Comparison of ENCODE assay signal across 10 cellular contexts in genomic region chr5:158414780-158415179, GRCh38.
DNase-seq lines count a peak whose midpoint lies in the region; TF ChIP-seq lines count a peak whose summit lies in the region.
"Had no signal": no experiment of that assay in that cellular context is flagged by ENCODE, and none has a peak within 500 bp of the region (broad histone marks: within the 10 kb centered on the region; RNA-seq: fewer than 3 reads in every experiment).

No MANE protein-coding gene starts in this region.

- no peak overlapping the region for H3K4ac ChIP-seq in neuronal stem cell (ENCODE audit: low read length)

- H3K4me3 ChIP-seq in astrocyte of the spinal cord (ENCODE audit: low read depth, low read length): no peak overlapping the region
- no peak overlapping the region for H3K4me3 ChIP-seq in skeletal muscle satellite cell (ENCODE audit: low read length)
- no peak overlapping the region for H3K4me3 ChIP-seq in spleen
- no peak overlapping the region for H3K4me3 ChIP-seq in neuronal stem cell (ENCODE audit: low read length in 2 of 2)

- no peak for TF ChIP-seq POLR2A in spleen (IDR thresholded peaks at IDR 0.05)

- H3K27me3 ChIP-seq in skeletal muscle satellite cell (ENCODE audit: control insufficient read depth, insufficient read depth, low read length) (no peaks in the 10 kb centered on the region), spleen (replicated peaks in 1 of 7) (no peaks in the 10 kb centered on the region), neuronal stem cell (ENCODE audit: control insufficient read depth in 3 of 3, insufficient read depth in 3 of 3, low read depth in 1 of 3, low read length in 3 of 3) (no peaks in the 10 kb centered on the region)

- H3K27ac ChIP-seq in spleen (no peak overlapping the region), neuronal stem cell (replicated peaks; ENCODE audit: low read length) (no peak overlapping the region)

- no peak overlapping the region for H2BK12ac ChIP-seq in neuronal stem cell (ENCODE audit: low read length)

- H3K18ac ChIP-seq in neuronal stem cell (ENCODE audit: low read length): no peak overlapping the region

- no peaks in the 10 kb centered on the region for H3K79me1 ChIP-seq in neuronal stem cell (ENCODE audit: low read depth, low read length)

- no peak overlapping the region for H2AFZ ChIP-seq in neuronal stem cell (ENCODE audit: low read length)

- TF ChIP-seq CTCF in astrocyte of the spinal cord (IDR thresholded peaks at IDR 0.05; ENCODE audit: low read depth, low read length) (no peak), spleen (IDR thresholded peaks at IDR 0.05 in 8 of 11, conservative IDR thresholded peaks at IDR 0.05 in 3 of 11) (no peak)

- H3K4me1 ChIP-seq in skeletal muscle satellite cell (ENCODE audit: control insufficient read depth, insufficient read depth, low read length): peaks cover 16% of the 10 kb centered on the region
- H3K4me1 ChIP-seq in spleen: peaks cover 0 to 19% (median 5%) of the 10 kb centered on the region in 6 donors
- H3K4me1 ChIP-seq in neuronal stem cell (ENCODE audit: control insufficient read depth in 2 of 2, insufficient read depth in 1 of 2, low read depth in 1 of 2, low read length in 2 of 2): no peaks in the 10 kb centered on the region

- no peak overlapping the region for H2BK15ac ChIP-seq in neuronal stem cell (ENCODE audit: low read length)

- H3K4me2 ChIP-seq in skeletal muscle satellite cell (ENCODE audit: low read length): peak overlapping the region; percentile 3
- H3K4me2 ChIP-seq in neuronal stem cell (ENCODE audit: insufficient read depth, low read length, poor library complexity, severe bottlenecking): no peak overlapping the region

- H2BK120ac ChIP-seq in neuronal stem cell (ENCODE audit: low read depth, low read length): no peak overlapping the region

- H3K14ac ChIP-seq in neuronal stem cell (ENCODE audit: low read length): no peak overlapping the region

- in situ Hi-C loops in astrocyte of the spinal cord (cut with HindIII; ENCODE audit: low sequenced_read_pairs): no loop called here

- DNase-seq in GM04504 (ENCODE audit: low read depth): peak; percentile 62
- peak; percentile 86 for DNase-seq in astrocyte of the spinal cord (ENCODE audit: low read depth, low spot score)
- DNase-seq in globus pallidus (ENCODE audit: low spot score): peak; percentile 2
- DNase-seq in LoVo (ENCODE audit: low spot score): no peak
- DNase-seq in spleen: no peak
- no peak for DNase-seq in neuronal stem cell (ENCODE audit: low spot score)
- no peak for DNase-seq in NCI-H345 treated with DMSO at 0.1 percent for 48 hours (lab: John Stamatoyannopoulos, UW; ENCODE audit: unreplicated experiment)
- DNase-seq: activated T-cell treated with anti-CD3 and anti-CD28 coated beads, Interleukin-2, amount 50 U/mL, for 48 hours; NCI-H1436 treated with DMSO at 0.1 percent for 48 hours had no signal

- H4K91ac ChIP-seq in neuronal stem cell (ENCODE audit: low read depth, low read length, poor library complexity): no peak overlapping the region

- 73 to 93% (median 81%) methylated on average over 1 of the region's 1 CpG for WGBS in spleen, 5 donors
- no CpG with 5 or more reads among the region's 1 CpG for WGBS in neuronal stem cell (ENCODE audit: extremely low coverage in 2 of 2, insufficient read length in 2 of 2, insufficient replicate concordance in 1 of 2), 2 donors

- no peak overlapping the region for H4K8ac ChIP-seq in neuronal stem cell (ENCODE audit: low read depth, low read length)

- intact Hi-C loops in spleen (cut with DNase I; ENCODE audit: low total_unique reads): no loop called here

- H3K9me3 ChIP-seq in skeletal muscle satellite cell (replicated peaks; ENCODE audit: low read length): no peaks in the 10 kb centered on the region
- H3K9me3 ChIP-seq in spleen: no peaks in the 10 kb centered on the region
- H3K9me3 ChIP-seq in neuronal stem cell (replicated peaks in 1 of 2; ENCODE audit: control insufficient read depth in 2 of 2, insufficient read depth in 1 of 2, low read depth in 1 of 2, low read length in 2 of 2): no peaks in the 10 kb centered on the region

- no peak overlapping the region for H2AK5ac ChIP-seq in neuronal stem cell (ENCODE audit: low read depth, low read length)

- H3K23ac ChIP-seq in neuronal stem cell (ENCODE audit: low read depth, low read length, poor library complexity): no peak overlapping the region

- no peaks in the 10 kb centered on the region for H3K36me3 ChIP-seq in skeletal muscle satellite cell (ENCODE audit: insufficient read depth, low read length)
- no peaks in the 10 kb centered on the region for H3K36me3 ChIP-seq in spleen
- no peaks in the 10 kb centered on the region for H3K36me3 ChIP-seq in neuronal stem cell (replicated peaks in 1 of 2; ENCODE audit: control insufficient read depth in 2 of 2, insufficient read depth in 2 of 2, low read length in 2 of 2)

- no peak overlapping the region for H2BK5ac ChIP-seq in neuronal stem cell (ENCODE audit: low read length)

- no peak overlapping the region for H3K9ac ChIP-seq in skeletal muscle satellite cell (ENCODE audit: low read depth, low read length)
- H3K9ac ChIP-seq in neuronal stem cell (ENCODE audit: low read depth, low read length, poor library complexity): no peak overlapping the region

Comparison
In these comparisons a context has a peak if more than half of its experiments do, and no peak if none do; other contexts are left out.
1. DNase-seq: peak in GM04504 (single experiment), astrocyte of the spinal cord (single experiment) and globus pallidus (single experiment); none in LoVo (single experiment), spleen (single experiment), neuronal stem cell (single experiment) and NCI-H345 treated with DMSO at 0.1 percent for 48 hours (single experiment).